In genomic region chr16:28139530-28139929, GRCh38 we compare ENCODE assay signal across 1 cellular context.
TF ChIP-seq lines count a peak whose summit lies in the region.

No MANE protein-coding gene starts in this region.

TF ChIP-seq in HepG2, 621 proteins besides CTCF, POLR2A, EP300 and RAD21 (continued from another document):
- TF ChIP-seq MLXIP (CRISPR knock-in tag; IDR thresholded peaks at IDR 0.05; ENCODE audit: borderline replicate concordance) (no peak), MLX (CRISPR knock-in tag; IDR thresholded peaks at IDR 0.05) (no peak), ZNF496 (CRISPR knock-in tag; IDR thresholded peaks at IDR 0.05; ENCODE audit: insufficient replicate concordance) (no peak), ZNF333 (CRISPR knock-in tag; IDR thresholded peaks at IDR 0.05; ENCODE audit: borderline replicate concordance) (no peak)
